Comparison of ENCODE assay signal across 1 cellular context in the genomic region with DNA sequence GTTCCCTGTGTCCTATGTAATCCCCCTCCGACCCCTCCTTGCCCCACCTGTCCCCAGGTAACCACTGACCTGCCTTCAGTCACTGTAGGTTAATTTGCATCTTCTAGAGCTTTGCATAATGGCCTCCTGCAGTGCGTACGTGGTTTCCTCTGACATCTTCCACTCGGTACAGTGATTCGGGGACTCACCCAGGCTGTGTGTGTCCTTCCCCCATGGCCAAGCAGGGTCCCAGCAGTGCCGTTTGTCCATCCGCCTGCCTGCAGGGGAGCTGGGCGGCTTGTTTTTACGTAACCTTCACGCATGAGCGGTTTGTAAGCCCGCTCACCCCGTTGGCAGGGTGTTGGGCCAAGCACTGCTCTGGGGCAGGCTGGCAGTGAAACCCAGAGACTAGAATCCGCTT.
TF ChIP-seq lines count a peak whose summit lies in the region.

No MANE protein-coding gene starts in this region.

TF ChIP-seq in H1, 55 proteins besides CTCF, POLR2A, EP300 and RAD21:
- TF ChIP-seq CHD2 (IDR thresholded peaks at IDR 0.05; ENCODE audit: low read length) = no peak
- 0 out of 2 replicates have a peak, but pooled peaks have one; percentile 22 for TF ChIP-seq TAF1 (IDR thresholded peaks at IDR 0.05; ENCODE audit: low read depth, low read length)
